ENCODE assay signal across 37 cellular contexts in genomic region chrX:54933150-54933826, GRCh38. TPM values are rescaled to one million over a fixed set of nuclear protein-coding genes. Genes with fewer than 3 reads are reported as not detected.
"Had no signal": no experiment of that assay in that cellular context is flagged by ENCODE, and none has a peak within 500 bp of the region (broad histone marks: within the 10 kb centered on the region; RNA-seq: fewer than 3 reads in every experiment).

No MANE protein-coding gene starts in this region.

- H3K9me3 ChIP-seq: adrenal gland had no signal

- H3K4me3 Mint-ChIP-seq: activated B cell treated with CpG ODN at 0.5 μM for 24 hours; activated CD4-positive, alpha-beta memory T cell treated with anti-CD3 and anti-CD28 coated beads for 36 hours; activated CD4-positive, alpha-beta T cell treated with anti-CD3 and anti-CD28 coated beads, Interleukin-2, amount 10 ng/mL, durations not matched to agents 24 days and 14 days; activated CD8-positive, alpha-beta T cell treated with anti-CD3 and anti-CD28 coated beads for 36 hours; activated naive CD4-positive, alpha-beta T cell treated with anti-CD3 and anti-CD28 coated beads for 36 hours; activated naive CD8-positive, alpha-beta T cell treated with anti-CD3 and anti-CD28 coated beads for 36 hours; activated T-cell treated with anti-CD3 and anti-CD28 coated beads, Interleukin-2, amount 50 U/mL, for 4 hours; activated T-cell treated with anti-CD3 and anti-CD28 coated beads, Interleukin-2, amount 50 U/mL, for 72 hours; activated T-helper 1 cell treated with anti-CD3 and anti-CD28 coated beads, Interleukin-12 subunit alpha, Interleukin-12 subunit beta, Interleukin-2, Interleukin-4 antibody, amounts not matched to agents 30 ng/mL and 10 ng/mL and 1 ng/mL, durations not matched to agents 14 hours and 24 hours and 36 hours; activated T-helper 17 cell treated with anti-CD3 and anti-CD28 coated beads, Interleukin-2, amount 50 U/mL, for 72 hours; brain; central memory CD8-positive, alpha-beta T cell; T-helper 1 cell treated with Interleukin-12 subunit alpha and Interleukin-12 subunit beta and Interleukin-4 antibody, amounts not matched to agents 30 μg/mL and 1 μg/mL, for 36 hours; T-helper 2 cell treated with Interferon-gamma antibody and Interleukin-4, amounts not matched to agents 5 μg/mL and 100 μg/mL, for 36 hours had no signal

- H3K27ac ChIP-seq: adrenal gland, cardiac muscle cell, VCaP had no signal

- H3K4me1 Mint-ChIP-seq: activated B cell treated with CpG ODN at 0.5 μM for 24 hours; activated CD4-positive, alpha-beta T cell treated with anti-CD3 and anti-CD28 coated beads, Interleukin-2, amount 10 ng/mL, durations not matched to agents 24 days and 14 days; activated naive CD8-positive, alpha-beta T cell treated with anti-CD3 and anti-CD28 coated beads for 36 hours; activated T-helper 17 cell treated with anti-CD3 and anti-CD28 coated beads, Interleukin-2, amount 50 U/mL, for 72 hours; brain; central memory CD8-positive, alpha-beta T cell had no signal

- H3K36me3 Mint-ChIP-seq: activated CD4-positive, alpha-beta memory T cell treated with anti-CD3 and anti-CD28 coated beads for 36 hours; activated naive CD4-positive, alpha-beta T cell treated with anti-CD3 and anti-CD28 coated beads, Interleukin-2, amount 50 U/mL, for 72 hours; activated naive CD8-positive, alpha-beta T cell treated with anti-CD3 and anti-CD28 coated beads for 36 hours had no signal

- DNase-seq: activated B cell treated with CpG ODN at 0.5 μM for 24 hours; activated CD4-positive, alpha-beta memory T cell treated with anti-CD3 and anti-CD28 coated beads for 36 hours; activated CD4-positive, alpha-beta T cell treated with anti-CD3 and anti-CD28 coated beads for 4 hours; activated CD4-positive, alpha-beta T cell treated with anti-CD3 and anti-CD28 coated beads, Interleukin-2, amount 50 U/mL, for 1 hour; activated CD4-positive, alpha-beta T cell treated with anti-CD3 and anti-CD28 coated beads, Interleukin-2, amount 50 U/mL, for 4 hours; activated CD4-positive, CD25-positive, alpha-beta regulatory T cell treated with anti-CD3 and anti-CD28 coated beads, Interleukin-2, amount 50 U/mL, for 72 hours; activated CD8-positive, alpha-beta memory T cell treated with anti-CD3 and anti-CD28 coated beads, Interleukin-2, amount 50 U/mL, for 4 hours; activated CD8-positive, alpha-beta T cell treated with anti-CD3 and anti-CD28 coated beads for 36 hours; activated effector memory CD4-positive, alpha-beta T cell treated with anti-CD3 and anti-CD28 coated beads, Interleukin-2, amount 50 U/mL, for 16 hours; activated gamma-delta T cell treated with Interleukin-2 at 50 U/mL for 16 hours; activated naive CD4-positive, alpha-beta T cell; activated naive CD4-positive, alpha-beta T cell treated with anti-CD3 and anti-CD28 coated beads for 36 hours; activated naive CD4-positive, alpha-beta T cell treated with anti-CD3 and anti-CD28 coated beads, Interleukin-2, amount 50 U/mL, for 16 hours; activated naive CD8-positive, alpha-beta T cell treated with anti-CD3 and anti-CD28 coated beads for 36 hours; activated T-cell treated with anti-CD3 and anti-CD28 coated beads for 4 hours; activated T-cell treated with anti-CD3 and anti-CD28 coated beads, Interleukin-2, amount 50 U/mL, for 1 hour; activated T-cell treated with anti-CD3 and anti-CD28 coated beads, Interleukin-2, amount 50 U/mL, for 4 hours; activated T-cell treated with anti-CD3 and anti-CD28 coated beads, Interleukin-2, amount 50 U/mL, for 72 hours; adrenal gland; amniotic stem cell; aorta; caudate nucleus; cerebellar nuclear complex; T-helper 1 cell; T-helper 2 cell; T-helper 9 cell had no signal

- H3K27ac Mint-ChIP-seq: activated B cell treated with CpG ODN at 0.5 μM for 24 hours; activated CD4-positive, alpha-beta memory T cell treated with anti-CD3 and anti-CD28 coated beads for 36 hours; activated CD4-positive, alpha-beta T cell treated with anti-CD3 and anti-CD28 coated beads, Interleukin-2, amount 10 ng/mL, durations not matched to agents 24 days and 14 days; activated CD8-positive, alpha-beta T cell treated with anti-CD3 and anti-CD28 coated beads for 36 hours; activated naive CD4-positive, alpha-beta T cell treated with anti-CD3 and anti-CD28 coated beads for 36 hours; activated naive CD4-positive, alpha-beta T cell treated with anti-CD3 and anti-CD28 coated beads, Interleukin-2, amount 50 U/mL, for 72 hours; activated naive CD8-positive, alpha-beta T cell treated with anti-CD3 and anti-CD28 coated beads for 36 hours; activated T-cell treated with anti-CD3 and anti-CD28 coated beads, Interleukin-2, amount 50 U/mL, for 72 hours; activated T-helper 1 cell treated with anti-CD3 and anti-CD28 coated beads, Interleukin-12 subunit alpha, Interleukin-12 subunit beta, Interleukin-2, Interleukin-4 antibody, amounts not matched to agents 30 ng/mL and 10 ng/mL and 1 ng/mL, durations not matched to agents 14 hours and 24 hours and 36 hours; activated T-helper 17 cell treated with anti-CD3 and anti-CD28 coated beads, Interleukin-2, amount 50 U/mL, for 72 hours; T-helper 1 cell treated with Interleukin-12 subunit alpha and Interleukin-12 subunit beta and Interleukin-4 antibody, amounts not matched to agents 30 μg/mL and 1 μg/mL, for 36 hours; T-helper 2 cell treated with Interferon-gamma antibody and Interleukin-4, amounts not matched to agents 5 μg/mL and 100 μg/mL, for 36 hours had no signal

- H3K27me3 ChIP-seq: adrenal gland, cardiac muscle cell had no signal

- H3K27me3 Mint-ChIP-seq: activated B cell treated with CpG ODN at 0.5 μM for 24 hours; activated CD4-positive, alpha-beta memory T cell treated with anti-CD3 and anti-CD28 coated beads for 36 hours; activated CD4-positive, alpha-beta T cell treated with anti-CD3 and anti-CD28 coated beads, Interleukin-2, amount 10 ng/mL, durations not matched to agents 24 days and 14 days; activated CD8-positive, alpha-beta T cell treated with anti-CD3 and anti-CD28 coated beads for 36 hours; activated naive CD8-positive, alpha-beta T cell treated with anti-CD3 and anti-CD28 coated beads for 36 hours; activated T-helper 17 cell treated with anti-CD3 and anti-CD28 coated beads, Interleukin-2, amount 50 U/mL, for 72 hours; brain; central memory CD8-positive, alpha-beta T cell had no signal

- H3K9me3 Mint-ChIP-seq: activated B cell treated with CpG ODN at 0.5 μM for 24 hours; activated CD4-positive, alpha-beta memory T cell treated with anti-CD3 and anti-CD28 coated beads for 36 hours; activated CD4-positive, alpha-beta T cell treated with anti-CD3 and anti-CD28 coated beads, Interleukin-2, amount 10 ng/mL, durations not matched to agents 24 days and 14 days; activated CD8-positive, alpha-beta T cell treated with anti-CD3 and anti-CD28 coated beads for 36 hours; activated naive CD4-positive, alpha-beta T cell treated with anti-CD3 and anti-CD28 coated beads for 36 hours; activated naive CD4-positive, alpha-beta T cell treated with anti-CD3 and anti-CD28 coated beads, Interleukin-2, amount 50 U/mL, for 72 hours; activated naive CD8-positive, alpha-beta T cell treated with anti-CD3 and anti-CD28 coated beads for 36 hours; activated T-cell treated with anti-CD3 and anti-CD28 coated beads, Interleukin-2, amount 50 U/mL, for 4 hours; activated T-cell treated with anti-CD3 and anti-CD28 coated beads, Interleukin-2, amount 50 U/mL, for 72 hours; activated T-helper 1 cell treated with anti-CD3 and anti-CD28 coated beads, Interleukin-12 subunit alpha, Interleukin-12 subunit beta, Interleukin-2, Interleukin-4 antibody, amounts not matched to agents 30 ng/mL and 10 ng/mL and 1 ng/mL, durations not matched to agents 14 hours and 24 hours and 36 hours; activated T-helper 17 cell treated with anti-CD3 and anti-CD28 coated beads, Interleukin-2, amount 50 U/mL, for 72 hours; central memory CD8-positive, alpha-beta T cell; T-helper 1 cell treated with Interleukin-12 subunit alpha and Interleukin-12 subunit beta and Interleukin-4 antibody, amounts not matched to agents 30 μg/mL and 1 μg/mL, for 36 hours; T-helper 2 cell treated with Interferon-gamma antibody and Interleukin-4, amounts not matched to agents 5 μg/mL and 100 μg/mL, for 36 hours had no signal

- H3K4me1 ChIP-seq: adrenal gland had no signal

- ATAC-seq: activated CD8-positive, alpha-beta T cell treated with anti-CD3 and anti-CD28 coated beads for 36 hours; activated naive CD4-positive, alpha-beta T cell treated with anti-CD3 and anti-CD28 coated beads, Interleukin-2, amount 50 U/mL, for 72 hours; activated T-cell treated with anti-CD3 and anti-CD28 coated beads, Interleukin-2, amount 50 U/mL, for 4 hours; activated T-cell treated with anti-CD3 and anti-CD28 coated beads, Interleukin-2, amount 50 U/mL, for 72 hours; activated T-helper 17 cell treated with anti-CD3 and anti-CD28 coated beads, Interleukin-2, amount 50 U/mL, for 72 hours had no signal

RNA-seq across cellular contexts. Expression of gene TRO, which starts 12.7 kb away (rescaled TPM):
- total RNA-seq: bronchial epithelial cell had no signal
